10 cellular contexts compared by ENCODE assay signal in genomic region chr22:42560781-42561180, GRCh38. TPM values are rescaled to one million over a fixed set of nuclear protein-coding genes. Genes with fewer than 3 reads are reported as not detected.
DNase-seq lines count a peak whose midpoint lies in the region; ATAC-seq and TF ChIP-seq lines count a peak whose summit lies in the region.
"Had no signal": no experiment of that assay in that cellular context is flagged by ENCODE, and none has a peak within 500 bp of the region (broad histone marks: within the 10 kb centered on the region; RNA-seq: fewer than 3 reads in every experiment).

No MANE protein-coding gene starts in this region.

- H3K36me3 Mint-ChIP-seq in activated CD4-positive, alpha-beta T cell treated with anti-CD3 and anti-CD28 coated beads, Interleukin-2, amount 10 ng/mL, durations not matched to agents 7 days and 5 days (ENCODE audit: low read depth), result peaks cover 3% of the 10 kb centered on the region
- no peaks in the 10 kb centered on the region for H3K36me3 Mint-ChIP-seq in glutamatergic neuron (ENCODE audit: unreplicated experiment)

- H3K9me3 ChIP-seq in tibial nerve, result no peaks in the 10 kb centered on the region
- H3K9me3 ChIP-seq: thoracic aorta had no signal

- CTCF ChIA-PET in activated CD4-positive, alpha-beta T cell treated with anti-CD3 and anti-CD28 coated beads, Interleukin-2, amount 10 ng/mL, durations not matched to agents 7 days and 5 days (lab: Charles Lee), result interaction anchor here (1.4 to 1.5 kb wide), 3 partner anchors 9 to 25 kb away, joined by 3 to 5 read pairs (median 4); no protein-coding TSS in a partner anchor

- H3K4me1 Mint-ChIP-seq in activated CD4-positive, alpha-beta T cell treated with anti-CD3 and anti-CD28 coated beads, Interleukin-2, amount 10 ng/mL, durations not matched to agents 7 days and 5 days, result no peaks in the 10 kb centered on the region
- no peaks in the 10 kb centered on the region for H3K4me1 Mint-ChIP-seq in glutamatergic neuron (ENCODE audit: low read depth, unreplicated experiment)
- H3K4me1 Mint-ChIP-seq: immature natural killer cell had no signal

- H3K27me3 Mint-ChIP-seq in activated CD4-positive, alpha-beta T cell treated with anti-CD3 and anti-CD28 coated beads, Interleukin-2, amount 10 ng/mL, durations not matched to agents 7 days and 5 days, result no peaks in the 10 kb centered on the region
- H3K27me3 Mint-ChIP-seq in glutamatergic neuron (ENCODE audit: unreplicated experiment), result no peaks in the 10 kb centered on the region

- H3K4me3 ChIP-seq in tibial nerve, result no peak overlapping the region
- H3K4me3 ChIP-seq: thoracic aorta had no signal

- ATAC-seq in HG02678 (IDR thresholded peaks at IDR 0.05; ENCODE audit: unreplicated experiment), result no peak
- ATAC-seq in GM19467 (IDR thresholded peaks at IDR 0.05; ENCODE audit: unreplicated experiment), result no peak

- H3K36me3 ChIP-seq in tibial nerve, result peaks cover 0 to 13% (median 0%) of the 10 kb centered on the region in 3 donors
- H3K36me3 ChIP-seq: thoracic aorta had no signal

- TF ChIP-seq CTCF in glutamatergic neuron (IDR thresholded peaks at IDR 0.05; ENCODE audit: partially characterized antibody, unreplicated experiment) (peak; percentile 67), tibial nerve (IDR thresholded peaks at IDR 0.05) (peak in 4 of 5 experiments; percentile 7 to 37 (median 29))

- H3K9me3 Mint-ChIP-seq in activated CD4-positive, alpha-beta T cell treated with anti-CD3 and anti-CD28 coated beads, Interleukin-2, amount 10 ng/mL, durations not matched to agents 7 days and 5 days, result no peaks in the 10 kb centered on the region
- peaks cover 3% of the 10 kb centered on the region for H3K9me3 Mint-ChIP-seq in glutamatergic neuron (ENCODE audit: unreplicated experiment)
- H3K9me3 Mint-ChIP-seq: immature natural killer cell had no signal

- TF ChIP-seq POLR2A in tibial nerve (IDR thresholded peaks at IDR 0.05), result no peak

- DNase-seq in activated CD4-positive, alpha-beta T cell treated with anti-CD3 and anti-CD28 coated beads, Interleukin-2, amount 10 ng/mL, durations not matched to agents 7 days and 5 days, result peak; percentile 33
- DNase-seq in activated CD4-positive, alpha-beta T cell treated with anti-CD3 and anti-CD28 coated beads for 1 hour, result no peak
- peak; percentile 5 for DNase-seq in SHP77 treated with DMSO at 0.1 percent for 48 hours (lab: John Stamatoyannopoulos, UW)
- DNase-seq in glutamatergic neuron, result peak; percentile 34
- no peak for DNase-seq in tibial nerve (ENCODE audit: low spot score in 2 of 2)
- no peak for DNase-seq in putamen (ENCODE audit: low spot score)

- no peak for TF ChIP-seq EP300 in tibial nerve (IDR thresholded peaks at IDR 0.05)

- H3K4me1 ChIP-seq in tibial nerve, result peaks cover 0 to 13% (median 5%) of the 10 kb centered on the region in 4 donors

- no peak overlapping the region for H3K4me3 Mint-ChIP-seq in activated CD4-positive, alpha-beta T cell treated with anti-CD3 and anti-CD28 coated beads, Interleukin-2, amount 10 ng/mL, durations not matched to agents 7 days and 5 days
- H3K4me3 Mint-ChIP-seq in glutamatergic neuron (ENCODE audit: unreplicated experiment), result no peak overlapping the region
- H3K4me3 Mint-ChIP-seq: immature natural killer cell had no signal

- POLR2A ChIA-PET in activated CD4-positive, alpha-beta T cell treated with anti-CD3 and anti-CD28 coated beads, Interleukin-2, amount 10 ng/mL, durations not matched to agents 7 days and 5 days (lab: Charles Lee), result interaction anchor here (0.5 kb wide), 1 partner anchor 426 kb away, joined by 3 read pairs; no protein-coding TSS in a partner anchor

- no peak overlapping the region for H3K27ac Mint-ChIP-seq in activated CD4-positive, alpha-beta T cell treated with anti-CD3 and anti-CD28 coated beads, Interleukin-2, amount 10 ng/mL, durations not matched to agents 7 days and 5 days
- H3K27ac Mint-ChIP-seq in glutamatergic neuron (ENCODE audit: unreplicated experiment), result no peak overlapping the region

- no peak overlapping the region for H3K27ac ChIP-seq in tibial nerve
- H3K27ac ChIP-seq: thoracic aorta had no signal

- WGBS in tibial nerve, 2 donors, result 64 to 67% methylated on average over 7 of the region's 7 CpGs

- H3K27me3 ChIP-seq in tibial nerve, result no peaks in the 10 kb centered on the region

RNA-seq across cellular contexts. Expression of gene SERHL2, which starts 7.0 kb away (rescaled TPM):
- under 1 TPM; 0.83 to 0.97 TPM for total RNA-seq in activated CD4-positive, alpha-beta T cell treated with anti-CD3 and anti-CD28 coated beads, Interleukin-2, amount 10 ng/mL, durations not matched to agents 7 days and 5 days
- total RNA-seq in glutamatergic neuron (ENCODE audit: unreplicated experiment), result 4.4 TPM
- total RNA-seq in tibial nerve, result 10 to 100 TPM in 2 of 4 donors, 1 to 10 TPM in 2; 3.3 to 14.2 (median 10.8) TPM

RNA-seq across cellular contexts. Expression of gene RRP7A, which starts 41.2 kb away (rescaled TPM):
- total RNA-seq in activated CD4-positive, alpha-beta T cell treated with anti-CD3 and anti-CD28 coated beads, Interleukin-2, amount 10 ng/mL, durations not matched to agents 7 days and 5 days, result 10 to 100 TPM; 53.1 to 57.5 TPM
- 35.1 TPM for total RNA-seq in glutamatergic neuron (ENCODE audit: unreplicated experiment)
- 10 to 100 TPM; 25.7 to 37.8 (median 29.6) TPM for total RNA-seq in tibial nerve

RNA-seq across cellular contexts. Expression of gene POLDIP3, which starts 53.9 kb away (rescaled TPM):
- total RNA-seq in activated CD4-positive, alpha-beta T cell treated with anti-CD3 and anti-CD28 coated beads, Interleukin-2, amount 10 ng/mL, durations not matched to agents 7 days and 5 days, result 10 to 100 TPM; 83.4 to 97.7 TPM
- total RNA-seq in glutamatergic neuron (ENCODE audit: unreplicated experiment) (52.8 TPM), tibial nerve (10 to 100 TPM; 47.4 to 49.2 (median 48.5) TPM)

Comparison
In these comparisons a context has a peak if more than half of its experiments do, and no peak if none do; other contexts are left out.
1. DNase-seq: peak in activated CD4-positive, alpha-beta T cell treated with anti-CD3 and anti-CD28 coated beads, Interleukin-2, amount 10 ng/mL, durations not matched to agents 7 days and 5 days (single experiment), SHP77 treated with DMSO at 0.1 percent for 48 hours (single experiment) and glutamatergic neuron (single experiment); none in activated CD4-positive, alpha-beta T cell treated with anti-CD3 and anti-CD28 coated beads for 1 hour (single experiment), tibial nerve (0 of 2) and putamen (single experiment).